ENCODE assay signal across 9 cellular contexts in genomic region chr12:21940972-21941521, GRCh38. TPM values are rescaled to one million over a fixed set of nuclear protein-coding genes. Genes with fewer than 3 reads are reported as not detected.
DNase-seq lines count a peak whose midpoint lies in the region; ATAC-seq, FAIRE-seq and TF ChIP-seq lines count a peak whose summit lies in the region.
"Had no signal": no experiment of that assay in that cellular context is flagged by ENCODE, and none has a peak within 500 bp of the region (broad histone marks: within the 10 kb centered on the region; RNA-seq: fewer than 3 reads in every experiment).

TSS of gene ABCC9 (minus strand) at chr12:21941426. CDS start at chr12:21936674, 4,752 bp downstream.

- dilution Hi-C loops in keratinocyte (cut with MboI; ENCODE audit: extremely low pct_ligation_motif_present, low sequenced_read_pairs) = no loop called here

- TF ChIP-seq CTCF in cardiac fibroblast (IDR thresholded peaks at IDR 0.05; ENCODE audit: low read depth, low read length) (no peak), keratinocyte (optimal IDR thresholded peaks at IDR 0.05 in 1 of 3, IDR thresholded peaks at IDR 0.05 in 1 of 3, conservative IDR thresholded peaks at IDR 0.05 in 1 of 3; ENCODE audit: extremely low read depth in 1 of 3, insufficient read depth in 2 of 3, low read length in 3 of 3) (no peak)

- peaks cover 7% of the 10 kb centered on the region for H3K4me1 ChIP-seq in keratinocyte (ENCODE audit: control insufficient read depth, extremely low read depth, insufficient read depth, low read length)

- H3K4me2 ChIP-seq in keratinocyte (ENCODE audit: control insufficient read depth, extremely low read depth, insufficient read depth, low read depth, low read length) = peak within 1 kb of the TSS; percentile 58

- H3K4me3 ChIP-seq in cardiac fibroblast (replicated peaks in 1 of 2; ENCODE audit: low read depth in 2 of 2, low read length in 2 of 2) (peak within 1 kb of the TSS; percentile 42 to 54), keratinocyte (ENCODE audit: control insufficient read depth in 2 of 3, extremely low read depth in 1 of 3, insufficient read depth in 2 of 3, low read depth in 1 of 3, low read length in 3 of 3) (peak within 1 kb of the TSS in 2 of 3 experiments; percentile 25 to 34)

- DNase-seq in AG08396 (ENCODE audit: low spot score) (peak; percentile 26), cardiac fibroblast (ENCODE audit: low read depth in 2 of 2) (peak; percentile 25 to 58), keratinocyte (ENCODE audit: low read depth, low spot score) (no peak), NCI-H1105 treated with DMSO at 0.1 percent for 48 hours (lab: John Stamatoyannopoulos, UW) (no peak), GM12891 (ENCODE audit: insufficient read length, low spot score) (no peak), HPDE6-E6E7 (ENCODE audit: extremely low spot score) (no peak)

- no peak within 1 kb of the TSS for H2AFZ ChIP-seq in keratinocyte (ENCODE audit: control insufficient read depth, low read length)

- ATAC-seq in HG02759 (IDR thresholded peaks at IDR 0.05; ENCODE audit: unreplicated experiment) = peak; percentile 55
- ATAC-seq in stimulated activated memory B cell treated with anti-CD40 and anti-IgM and Interleukin-4, amounts not matched to agents 10 μg/mL and 1 μg/mL and 100 μg/mL, for 72 hours = no peak

- H3K9me3 Mint-ChIP-seq in stimulated activated memory B cell treated with anti-CD40 and anti-IgM and Interleukin-4, amounts not matched to agents 10 μg/mL and 1 μg/mL and 100 μg/mL, for 72 hours = no peaks in the 10 kb centered on the region

- no peak within 1 kb of the TSS for H3K9ac ChIP-seq in keratinocyte (ENCODE audit: control insufficient read depth, extremely low read depth, insufficient read depth, low read length)

- FAIRE-seq in keratinocyte (lab: Jason Lieb, UNC) (no peak), GM12891 (lab: Jason Lieb, UNC) (no peak)
- FAIRE-seq: GM18507 had no signal

- H3K27me3 Mint-ChIP-seq in stimulated activated memory B cell treated with anti-CD40 and anti-IgM and Interleukin-4, amounts not matched to agents 10 μg/mL and 1 μg/mL and 100 μg/mL, for 72 hours = peaks cover 36% of the 10 kb centered on the region

- H3K36me3 ChIP-seq in keratinocyte (ENCODE audit: control insufficient read depth in 2 of 2, extremely low read depth in 1 of 2, insufficient read depth in 2 of 2, low read length in 2 of 2) = no peaks in the 10 kb centered on the region

- peaks cover 27% of the 10 kb centered on the region for H3K27me3 ChIP-seq in keratinocyte (ENCODE audit: control insufficient read depth, extremely low read depth, insufficient read depth, low read length)

- H3K9me1 ChIP-seq in keratinocyte (ENCODE audit: control insufficient read depth, extremely low read depth, insufficient read depth, low read length) = no peaks in the 10 kb centered on the region

- H3K4me3 Mint-ChIP-seq in stimulated activated memory B cell treated with anti-CD40 and anti-IgM and Interleukin-4, amounts not matched to agents 10 μg/mL and 1 μg/mL and 100 μg/mL, for 72 hours = peak within 1 kb of the TSS; percentile 1

- no peak within 1 kb of the TSS for H3K27ac ChIP-seq in keratinocyte (ENCODE audit: control insufficient read depth, insufficient read depth, low read length)

- H3K27ac Mint-ChIP-seq in stimulated activated memory B cell treated with anti-CD40 and anti-IgM and Interleukin-4, amounts not matched to agents 10 μg/mL and 1 μg/mL and 100 μg/mL, for 72 hours = no peak within 1 kb of the TSS

- H4K20me1 ChIP-seq in keratinocyte (ENCODE audit: control insufficient read depth, extremely low read depth, insufficient read depth, low read length) = no peaks in the 10 kb centered on the region

- no peaks in the 10 kb centered on the region for H3K4me1 Mint-ChIP-seq in stimulated activated memory B cell treated with anti-CD40 and anti-IgM and Interleukin-4, amounts not matched to agents 10 μg/mL and 1 μg/mL and 100 μg/mL, for 72 hours

- TF ChIP-seq POLR2A in GM12891 (IDR thresholded peaks at IDR 0.05; ENCODE audit: low read depth, low read length) = no peak

- H3K79me2 ChIP-seq in keratinocyte (ENCODE audit: control insufficient read depth, insufficient read depth, low read length) = no peaks in the 10 kb centered on the region

- no peaks in the 10 kb centered on the region for H3K36me3 Mint-ChIP-seq in stimulated activated memory B cell treated with anti-CD40 and anti-IgM and Interleukin-4, amounts not matched to agents 10 μg/mL and 1 μg/mL and 100 μg/mL, for 72 hours

- H3K9me3 ChIP-seq in keratinocyte (ENCODE audit: control insufficient read depth, low read depth, low read length) = no peaks in the 10 kb centered on the region

TF ChIP-seq in GM12891, 5 proteins besides CTCF, POLR2A, EP300 and RAD21:
- TF ChIP-seq TAF1 (IDR thresholded peaks at IDR 0.05; ENCODE audit: low read depth, low read length) = no peak
- no peak for TF ChIP-seq PAX5 (IDR thresholded peaks at IDR 0.05; ENCODE audit: insufficient read depth, low read length, severe bottlenecking)
- TF ChIP-seq POU2F2 (IDR thresholded peaks at IDR 0.05; ENCODE audit: low read depth, low read length) = no peak
- no peak for TF ChIP-seq POLR2AphosphoS5 (IDR thresholded peaks at IDR 0.05; ENCODE audit: low read depth, low read length)
- no peak for TF ChIP-seq SPI1 (IDR thresholded peaks at IDR 0.05; ENCODE audit: low read depth, low read length)

RNA-seq across cellular contexts. Expression of gene ABCC9, which starts in this region (rescaled TPM):
- polyA plus RNA-seq in keratinocyte = under 0.01 to 0.01 TPM in 2 of 3 replicates, not detected in the other
- not detected for polyA plus RNA-seq in keratinocyte (2011; ENCODE audit: low read depth)
- polyA plus RNA-seq in keratinocyte (2011; cell fraction: cytosol; rRNA removed) = not detected in 2 replicates
- polyA plus RNA-seq in keratinocyte (2011; cell fraction: nucleus; rRNA removed) = 0.01 and 0.24 TPM in 2 replicates
- polyA plus RNA-seq in keratinocyte (2012; ENCODE audit: low replicate concordance) = 0.03 TPM in 1 of 2 replicates, not detected in the other
- 0.03 to 0.16 TPM in 2 of 3 replicates, not detected in the other for polyA minus RNA-seq in keratinocyte
- polyA minus RNA-seq in keratinocyte (2011; cell fraction: cytosol; rRNA and poly(A)+ RNA removed) = not detected
- polyA minus RNA-seq in keratinocyte (2011; cell fraction: nucleus; rRNA and poly(A)+ RNA removed) = 0.08 and 0.11 TPM in 2 replicates
- 0.03 TPM for polyA plus RNA-seq in GM12891 (2012; ENCODE audit: low read depth, missing spikeins)

Comparison
In these comparisons a context has a peak if more than half of its experiments do, and no peak if none do; other contexts are left out.
1. DNase-seq: peak in AG08396 (single experiment) and cardiac fibroblast (2 of 2); none in keratinocyte (single experiment), NCI-H1105 treated with DMSO at 0.1 percent for 48 hours (single experiment), GM12891 (single experiment) and HPDE6-E6E7 (single experiment).